Comparison of ENCODE assay signal across 8 cellular contexts in the genomic region with DNA sequence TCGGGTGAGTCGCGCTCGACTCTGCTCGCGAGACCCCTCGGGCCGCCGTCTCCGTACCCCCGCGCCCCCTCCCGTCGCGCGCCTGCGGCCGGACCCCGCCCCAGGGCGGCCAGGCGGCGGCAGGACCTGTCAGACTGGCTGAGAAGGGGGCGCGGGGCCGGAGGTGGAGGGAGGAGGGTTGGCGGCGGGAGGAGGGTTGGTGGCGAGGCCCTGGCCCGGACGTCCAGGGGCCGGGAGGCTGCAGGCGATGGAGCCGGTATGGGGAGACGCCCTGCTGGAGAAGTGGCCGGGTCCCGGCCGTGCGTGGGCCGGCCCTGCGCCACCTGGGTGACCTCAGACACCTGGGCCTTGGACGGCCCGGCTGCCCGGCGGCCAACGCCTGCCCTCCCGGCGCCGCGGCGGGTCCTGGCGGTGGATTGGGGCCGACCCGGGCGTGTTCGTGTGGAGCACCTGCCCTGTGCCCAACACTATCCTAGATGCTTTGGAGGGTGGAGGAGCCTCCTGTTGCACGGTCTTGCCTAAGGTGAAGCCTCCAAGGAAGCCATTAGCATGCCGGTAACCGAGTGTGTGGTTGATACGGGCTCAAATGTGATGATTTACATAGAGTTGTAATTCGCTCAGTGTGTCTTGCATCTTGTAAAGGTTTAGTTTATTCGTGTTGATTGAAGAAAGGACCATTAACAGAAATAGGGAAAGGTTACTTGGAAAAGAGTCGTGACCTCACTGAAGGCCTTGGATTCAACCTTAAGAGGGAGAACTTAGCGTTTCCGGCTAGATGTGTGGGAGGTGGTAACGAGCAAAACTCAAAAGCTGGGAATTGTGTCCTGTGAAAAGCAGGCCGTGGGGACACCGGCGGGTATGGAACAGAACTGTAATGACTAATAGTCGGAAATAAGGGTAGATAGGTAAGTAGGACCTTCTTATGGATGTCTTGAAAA. TPM values are rescaled to one million over a fixed set of nuclear protein-coding genes. Genes with fewer than 3 reads are reported as not detected.
DNase-seq lines count a peak whose midpoint lies in the region; ATAC-seq and TF ChIP-seq lines count a peak whose summit lies in the region.

No MANE protein-coding gene starts in this region.

- peak overlapping the region; percentile 94 for H3K4me3 Mint-ChIP-seq in GM23338

- H3K36me3 ChIP-seq in GM23338 (ENCODE audit: insufficient read depth) = no peaks in the 10 kb centered on the region; the same call in 1 of the 2 replicates

- peaks cover 8% of the 10 kb centered on the region for H3K4me1 ChIP-seq in GM23338 (ENCODE audit: insufficient read depth)

- H3K4me3 ChIP-seq in GM23338 = peak overlapping the region; percentile 96

- H3K9me3 Mint-ChIP-seq in GM23338 = no peaks in the 10 kb centered on the region

- peak overlapping the region; percentile 97 for H3K27ac Mint-ChIP-seq in GM23338

- H3K4me1 Mint-ChIP-seq in GM23338 = peaks cover 41% of the 10 kb centered on the region

- no peak overlapping the region for H2AFZ ChIP-seq in GM23338

- H3K27me3 Mint-ChIP-seq in GM23338 (ENCODE audit: insufficient read depth, low read depth, poor library complexity) = peaks cover 6% of the 10 kb centered on the region

- no peaks in the 10 kb centered on the region for H3K9me2 ChIP-seq in GM23338 (ENCODE audit: insufficient read depth)

- intact Hi-C loops in Right ventricle myocardium superior (cut with DNase I) = no loop called here

- H3K4me2 ChIP-seq in GM23338 = peak overlapping the region; percentile 96

- H4K20me1 ChIP-seq in GM23338 (replicated peaks; ENCODE audit: insufficient read depth) = peaks cover 37% of the 10 kb centered on the region

- ATAC-seq in GM23338 (peak; percentile 51), Right ventricle myocardium superior (ENCODE audit: poor library complexity) (peak; percentile 37)

- H3K27me3 ChIP-seq in GM23338 (ENCODE audit: insufficient read depth) = no peaks in the 10 kb centered on the region

- peaks cover 51% of the 10 kb centered on the region for H3K79me2 ChIP-seq in GM23338 (replicated peaks; ENCODE audit: insufficient read depth)

- peaks cover 9% of the 10 kb centered on the region for H3K36me3 Mint-ChIP-seq in GM23338 (ENCODE audit: low read depth)

- 0 out of 2 replicates have a peak overlapping the region, but pooled peaks have one; percentile 58 for H3K27ac ChIP-seq in GM23338 (ENCODE audit: low read depth)

- no peaks in the 10 kb centered on the region for H3F3A ChIP-seq in GM23338 (replicated peaks; ENCODE audit: low read depth)

- DNase-seq in ELR (ENCODE audit: low read depth) = peak; percentile 57
- DNase-seq in GM23338 (ENCODE audit: low spot score) = peak; percentile 36
- DNase-seq in M059J (ENCODE audit: low read depth) = peak; percentile 60
- DNase-seq in activated naive CD4-positive, alpha-beta T cell treated with Interleukin-2 at 50 U/mL for 16 hours = peak; percentile 40
- no peak for DNase-seq in Right ventricle myocardium superior
- DNase-seq in putamen (ENCODE audit: low spot score) = peak; percentile 21
- DNase-seq in cerebellar cortex (ENCODE audit: low spot score) = no peak
- DNase-seq in NCI-H2107 treated with DMSO at 0.1 percent for 48 hours (lab: John Stamatoyannopoulos, UW; ENCODE audit: unreplicated experiment) = no peak

- TF ChIP-seq CTCF in GM23338 (conservative IDR thresholded peaks at IDR 0.05; ENCODE audit: low read depth in 2 of 2) = no peak

TF ChIP-seq in GM23338, 12 proteins besides CTCF, POLR2A, EP300 and RAD21 (continues in another document):
- TF ChIP-seq ZNF114 (CRISPR knock-in tag; IDR thresholded peaks at IDR 0.05) (no peak), EZH2 (IDR thresholded peaks at IDR 0.05; ENCODE audit: low read depth, unreplicated experiment) (no peak), STAT1 (IDR thresholded peaks at IDR 0.05; ENCODE audit: unreplicated experiment) (no peak), CREB1 (CRISPR knock-in tag; IDR thresholded peaks at IDR 0.05; ENCODE audit: low read depth) (no peak), ZNF331 (CRISPR knock-in tag; IDR thresholded peaks at IDR 0.05; ENCODE audit: low read depth) (no peak), POLR2AphosphoS5 (IDR thresholded peaks at IDR 0.05; ENCODE audit: low read depth) (no peak), JUNB (IDR thresholded peaks at IDR 0.05; ENCODE audit: unreplicated experiment) (no peak), NANOG (IDR thresholded peaks at IDR 0.05; ENCODE audit: borderline replicate concordance) (no peak)
- TF ChIP-seq, protein P1, sequence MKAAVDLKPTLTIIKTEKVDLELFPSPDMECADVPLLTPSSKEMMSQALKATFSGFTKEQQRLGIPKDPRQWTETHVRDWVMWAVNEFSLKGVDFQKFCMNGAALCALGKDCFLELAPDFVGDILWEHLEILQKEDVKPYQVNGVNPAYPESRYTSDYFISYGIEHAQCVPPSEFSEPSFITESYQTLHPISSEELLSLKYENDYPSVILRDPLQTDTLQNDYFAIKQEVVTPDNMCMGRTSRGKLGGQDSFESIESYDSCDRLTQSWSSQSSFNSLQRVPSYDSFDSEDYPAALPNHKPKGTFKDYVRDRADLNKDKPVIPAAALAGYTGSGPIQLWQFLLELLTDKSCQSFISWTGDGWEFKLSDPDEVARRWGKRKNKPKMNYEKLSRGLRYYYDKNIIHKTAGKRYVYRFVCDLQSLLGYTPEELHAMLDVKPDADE (IDR thresholded peaks at IDR 0.05) = no peak
- TF ChIP-seq, protein P2, sequence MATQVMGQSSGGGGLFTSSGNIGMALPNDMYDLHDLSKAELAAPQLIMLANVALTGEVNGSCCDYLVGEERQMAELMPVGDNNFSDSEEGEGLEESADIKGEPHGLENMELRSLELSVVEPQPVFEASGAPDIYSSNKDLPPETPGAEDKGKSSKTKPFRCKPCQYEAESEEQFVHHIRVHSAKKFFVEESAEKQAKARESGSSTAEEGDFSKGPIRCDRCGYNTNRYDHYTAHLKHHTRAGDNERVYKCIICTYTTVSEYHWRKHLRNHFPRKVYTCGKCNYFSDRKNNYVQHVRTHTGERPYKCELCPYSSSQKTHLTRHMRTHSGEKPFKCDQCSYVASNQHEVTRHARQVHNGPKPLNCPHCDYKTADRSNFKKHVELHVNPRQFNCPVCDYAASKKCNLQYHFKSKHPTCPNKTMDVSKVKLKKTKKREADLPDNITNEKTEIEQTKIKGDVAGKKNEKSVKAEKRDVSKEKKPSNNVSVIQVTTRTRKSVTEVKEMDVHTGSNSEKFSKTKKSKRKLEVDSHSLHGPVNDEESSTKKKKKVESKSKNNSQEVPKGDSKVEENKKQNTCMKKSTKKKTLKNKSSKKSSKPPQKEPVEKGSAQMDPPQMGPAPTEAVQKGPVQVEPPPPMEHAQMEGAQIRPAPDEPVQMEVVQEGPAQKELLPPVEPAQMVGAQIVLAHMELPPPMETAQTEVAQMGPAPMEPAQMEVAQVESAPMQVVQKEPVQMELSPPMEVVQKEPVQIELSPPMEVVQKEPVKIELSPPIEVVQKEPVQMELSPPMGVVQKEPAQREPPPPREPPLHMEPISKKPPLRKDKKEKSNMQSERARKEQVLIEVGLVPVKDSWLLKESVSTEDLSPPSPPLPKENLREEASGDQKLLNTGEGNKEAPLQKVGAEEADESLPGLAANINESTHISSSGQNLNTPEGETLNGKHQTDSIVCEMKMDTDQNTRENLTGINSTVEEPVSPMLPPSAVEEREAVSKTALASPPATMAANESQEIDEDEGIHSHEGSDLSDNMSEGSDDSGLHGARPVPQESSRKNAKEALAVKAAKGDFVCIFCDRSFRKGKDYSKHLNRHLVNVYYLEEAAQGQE (IDR thresholded peaks at IDR 0.05; ENCODE audit: unreplicated experiment) = no peak

RNA-seq across cellular contexts. Expression of a gene that starts 0.6 kb away (rescaled TPM):
- 152 and 165 TPM in 2 replicates for total RNA-seq in GM23338 (2014; rRNA removed; shearing (Covaris generic))
- 282 and 330 TPM in 2 replicates for polyA plus RNA-seq in GM23338 (2016; fragmentation: Nextera tagmentation; extraction: Ambion mirVana)
- 528 and 607 TPM in 2 replicates for total RNA-seq in M059J (2014; rRNA removed; shearing (Covaris generic))
- 154 TPM for total RNA-seq in Right ventricle myocardium superior

RNA-seq across cellular contexts. Expression of a gene that starts 14.9 kb away (rescaled TPM):
- total RNA-seq in GM23338 (2014; rRNA removed; shearing (Covaris generic)) = 206 and 244 TPM in 2 replicates
- polyA plus RNA-seq in GM23338 (2016; fragmentation: Nextera tagmentation; extraction: Ambion mirVana) = 475 and 502 TPM in 2 replicates
- 810 and 944 TPM in 2 replicates for total RNA-seq in M059J (2014; rRNA removed; shearing (Covaris generic))
- total RNA-seq in Right ventricle myocardium superior = 1,520 TPM

RNA-seq across cellular contexts. Expression of a gene that starts 42.7 kb away (rescaled TPM):
- total RNA-seq in GM23338 (2014; rRNA removed; shearing (Covaris generic)) = 0.08 and 0.38 TPM in 2 replicates
- 0.21 and 0.27 TPM in 2 replicates for polyA plus RNA-seq in GM23338 (2016; fragmentation: Nextera tagmentation; extraction: Ambion mirVana)
- total RNA-seq in M059J (2014; rRNA removed; shearing (Covaris generic)) = 0.10 TPM in 1 of 2 replicates, not detected in the other
- total RNA-seq in Right ventricle myocardium superior = 608 TPM

Comparison
In these comparisons a context has a peak if more than half of its experiments do, and no peak if none do; other contexts are left out.
1. DNase-seq: peak in ELR (single experiment), GM23338 (single experiment), M059J (single experiment), activated naive CD4-positive, alpha-beta T cell treated with Interleukin-2 at 50 U/mL for 16 hours (single experiment) and putamen (single experiment); none in Right ventricle myocardium superior (single experiment), cerebellar cortex (single experiment) and NCI-H2107 treated with DMSO at 0.1 percent for 48 hours (single experiment).
2. RNA of a gene that starts 42.7 kb away (total RNA-seq): 608 TPM in Right ventricle myocardium superior (single experiment); 0.08 to 0.38 TPM in GM23338 and 0.10 TPM in M059J; every median in the first group is over 100 times any median in the second.